In genomic region chr10:78664929-78665525, GRCh38 we compare ENCODE assay signal across 8 cellular contexts.
DNase-seq lines count a peak whose midpoint lies in the region; ATAC-seq, FAIRE-seq and TF ChIP-seq lines count a peak whose summit lies in the region.

No MANE protein-coding gene starts in this region.

- H3K9me3 ChIP-seq in endothelial cell of umbilical vein (replicated peaks; ENCODE audit: control insufficient read depth, insufficient read depth, low read length) (no peaks in the 10 kb centered on the region), gastrocnemius medialis (no peaks in the 10 kb centered on the region)

- BruUV-seq in endothelial cell of umbilical vein (replicated peaks; lab: Mats Ljungman, UMichigan): no TSS peak

- no peaks in the 10 kb centered on the region for H3K9me1 ChIP-seq in endothelial cell of umbilical vein (replicated peaks; ENCODE audit: control insufficient read depth, extremely low read depth, insufficient read depth, low read length)

- H3K4me3 ChIP-seq in endothelial cell of umbilical vein (replicated peaks in 1 of 3; ENCODE audit: insufficient read depth in 1 of 3, low read depth in 1 of 3, low read length in 3 of 3): no peak overlapping the region
- no peak overlapping the region for H3K4me3 ChIP-seq in gastrocnemius medialis

- dilution Hi-C loops in endothelial cell of umbilical vein (cut with MboI; ENCODE audit: extremely low pct_ligation_motif_present, low sequenced_read_pairs): no loop called here

- no peak overlapping the region for H3K4me3 Mint-ChIP-seq in activated CD4-positive, alpha-beta T cell treated with anti-CD3 and anti-CD28 coated beads for 36 hours

- CTCF ChIA-PET in activated CD4-positive, alpha-beta T cell treated with anti-CD3 and anti-CD28 coated beads for 36 hours (lab: Charles Lee): interaction anchor here (0.5 to 2.2 kb wide), 8 partner anchors 8 to 619 kb away, joined by 3 to 6 read pairs (median 4); no protein-coding TSS in a partner anchor
- CTCF ChIA-PET in endothelial cell of umbilical vein (lab: Charles Lee): interaction anchor here (0.8 to 4.5 kb wide), 15 partner anchors 8 to 618 kb away, joined by 3 to 24 read pairs (median 3); no protein-coding TSS in a partner anchor

- intact Hi-C loops in activated CD4-positive, alpha-beta T cell treated with anti-CD3 and anti-CD28 coated beads for 36 hours (cut with DNase I, micrococcal nuclease): loop anchor here in 1 of 2 experiments (2.0 kb wide), 1 partner anchor 530 kb away; no protein-coding TSS in a partner anchor
- intact Hi-C loops in endothelial cell of umbilical vein (cut with micrococcal nuclease) (loop anchor here (1.0 kb wide), 2 partner anchors 402 to 532 kb away; no protein-coding TSS in a partner anchor), gastrocnemius medialis (cut with DNase I; ENCODE audit: low total_unique reads) (no loop called here)

- no peak overlapping the region for H3K4me2 ChIP-seq in endothelial cell of umbilical vein (ENCODE audit: insufficient read depth, low read length)

- no peaks in the 10 kb centered on the region for H3K79me2 ChIP-seq in endothelial cell of umbilical vein (ENCODE audit: control insufficient read depth, insufficient read depth, low read length)

- H3K36me3 Mint-ChIP-seq in activated CD4-positive, alpha-beta T cell treated with anti-CD3 and anti-CD28 coated beads for 36 hours (ENCODE audit: low read depth): peaks cover 2% of the 10 kb centered on the region

- in situ Hi-C loops in gastrocnemius medialis (cut with MboI; ENCODE audit: low sequenced_read_pairs in 4 of 4): loop anchor here (25.0 kb wide), 4 partner anchors 428 to 603 kb away; no protein-coding TSS in a partner anchor

- no peaks in the 10 kb centered on the region for H3K4me1 ChIP-seq in endothelial cell of umbilical vein (ENCODE audit: control insufficient read depth, extremely low read depth, insufficient read depth, low read length)
- H3K4me1 ChIP-seq in gastrocnemius medialis: no peaks in the 10 kb centered on the region

- peak; percentile 32 for DNase-seq in activated CD4-positive, alpha-beta T cell treated with anti-CD3 and anti-CD28 coated beads for 36 hours
- no peak for DNase-seq in activated CD4-positive, alpha-beta T cell treated with anti-CD3 and anti-CD28 coated beads, Interleukin-2, amount 50 U/mL, for 4 hours
- DNase-seq in NCI-H526 treated with DMSO at 0.1 percent for 48 hours (lab: John Stamatoyannopoulos, UW) (peak; percentile 92), endothelial cell of umbilical vein (ENCODE audit: low read depth, low spot score) (peak; percentile 41), gastrocnemius medialis (no peak)

- no peaks in the 10 kb centered on the region for H4K20me1 ChIP-seq in endothelial cell of umbilical vein (replicated peaks; ENCODE audit: control insufficient read depth, extremely low read depth, insufficient read depth, low read length)

- H3K9ac ChIP-seq in endothelial cell of umbilical vein (replicated peaks; ENCODE audit: extremely low read depth, insufficient read depth, low read length): no peak overlapping the region

- FAIRE-seq in endothelial cell of umbilical vein (lab: Jason Lieb, UNC): peak; percentile 78

- no peak overlapping the region for H3K27ac Mint-ChIP-seq in activated CD4-positive, alpha-beta T cell treated with anti-CD3 and anti-CD28 coated beads for 36 hours

- POLR2A ChIA-PET in activated CD4-positive, alpha-beta T cell treated with anti-CD3 and anti-CD28 coated beads for 36 hours (lab: Charles Lee): no interaction called here
- POLR2A ChIA-PET in endothelial cell of umbilical vein (lab: Charles Lee): interaction anchor here (0.6 kb wide), 1 partner anchor 223 kb away, joined by 4 read pairs; no protein-coding TSS in a partner anchor

- H3K27me3 Mint-ChIP-seq in activated CD4-positive, alpha-beta T cell treated with anti-CD3 and anti-CD28 coated beads for 36 hours: peaks cover 37% of the 10 kb centered on the region

- H3K27me3 ChIP-seq in endothelial cell of umbilical vein (ENCODE audit: control insufficient read depth in 2 of 2, insufficient read depth in 2 of 2, low read length in 2 of 2) (peaks cover 6 to 24% of the 10 kb centered on the region in 2 experiments), gastrocnemius medialis (no peaks in the 10 kb centered on the region)

- H2AFZ ChIP-seq in endothelial cell of umbilical vein (ENCODE audit: low read depth, low read length): no peak overlapping the region

- TF ChIP-seq CTCF in endothelial cell of umbilical vein (IDR thresholded peaks at IDR 0.05; ENCODE audit: extremely low read depth in 1 of 2, insufficient read depth in 1 of 2, low read depth in 1 of 2, low read length in 2 of 2) (peak; percentile 36 to 46), gastrocnemius medialis (IDR thresholded peaks at IDR 0.05 in 4 of 5, conservative IDR thresholded peaks at IDR 0.05 in 1 of 5) (peak; percentile 39 to 65 (median 52))

- H3K9me3 Mint-ChIP-seq in activated CD4-positive, alpha-beta T cell treated with anti-CD3 and anti-CD28 coated beads for 36 hours (ENCODE audit: low read depth): peaks cover 11% of the 10 kb centered on the region

- no peak overlapping the region for H3K27ac ChIP-seq in endothelial cell of umbilical vein (ENCODE audit: insufficient read depth, low read depth, low read length)
- H3K27ac ChIP-seq in gastrocnemius medialis: no peak overlapping the region

- ATAC-seq in activated CD4-positive, alpha-beta T cell treated with anti-CD3 and anti-CD28 coated beads for 36 hours: no peak
- ATAC-seq in gastrocnemius medialis: peak in 1 of 2 donors; percentile 72
- ATAC-seq in HG03139 (IDR thresholded peaks at IDR 0.05; ENCODE audit: unreplicated experiment): no peak
- no peak for ATAC-seq in HG02970 (IDR thresholded peaks at IDR 0.05; ENCODE audit: low FRiP score, unreplicated experiment)
- ATAC-seq in HG03025 (IDR thresholded peaks at IDR 0.05; ENCODE audit: low FRiP score, unreplicated experiment): no peak

- H3K36me3 ChIP-seq in endothelial cell of umbilical vein (ENCODE audit: control insufficient read depth in 2 of 2, extremely low read depth in 1 of 2, insufficient read depth in 2 of 2, low read length in 2 of 2): no peaks in the 10 kb centered on the region
- no peaks in the 10 kb centered on the region for H3K36me3 ChIP-seq in gastrocnemius medialis

- H3K4me1 Mint-ChIP-seq in activated CD4-positive, alpha-beta T cell treated with anti-CD3 and anti-CD28 coated beads for 36 hours: no peaks in the 10 kb centered on the region

- TF ChIP-seq POLR2A in endothelial cell of umbilical vein (IDR thresholded peaks at IDR 0.05; ENCODE audit: low read depth, low read length) (no peak), gastrocnemius medialis (IDR thresholded peaks at IDR 0.05) (no peak)

TF ChIP-seq in endothelial cell of umbilical vein, 7 proteins besides CTCF, POLR2A, EP300 and RAD21:
- TF ChIP-seq EZH2 (IDR thresholded peaks at IDR 0.05; ENCODE audit: borderline replicate concordance, low read depth, low read length, severe bottlenecking) (no peak), FOS (IDR thresholded peaks at IDR 0.05; ENCODE audit: borderline replicate concordance, insufficient read depth, low read length) (no peak), GATA2 (IDR thresholded peaks at IDR 0.05; ENCODE audit: insufficient read depth, insufficient read length, low read depth, low read length) (no peak), MYC (IDR thresholded peaks at IDR 0.05; ENCODE audit: low read depth, low read length) (no peak), POLR2AphosphoS5 (IDR thresholded peaks at IDR 0.05; ENCODE audit: insufficient read depth, low read depth, low read length) (no peak), MAX (IDR thresholded peaks at IDR 0.05; ENCODE audit: insufficient read depth, insufficient read length) (no peak), JUN (IDR thresholded peaks at IDR 0.05; ENCODE audit: borderline replicate concordance, insufficient read depth, insufficient read length, low read depth) (no peak)

Comparison
In these comparisons a context has a peak if more than half of its experiments do, and no peak if none do; other contexts are left out.
1. DNase-seq: peak in activated CD4-positive, alpha-beta T cell treated with anti-CD3 and anti-CD28 coated beads for 36 hours (single experiment), NCI-H526 treated with DMSO at 0.1 percent for 48 hours (single experiment) and endothelial cell of umbilical vein (single experiment); none in activated CD4-positive, alpha-beta T cell treated with anti-CD3 and anti-CD28 coated beads, Interleukin-2, amount 50 U/mL, for 4 hours (0 of 2) and gastrocnemius medialis (0 of 2).